37 cellular contexts compared by ENCODE assay signal in genomic region chr16:26770547-26770946, GRCh38.
DNase-seq lines count a peak whose midpoint lies in the region; ATAC-seq, FAIRE-seq and TF ChIP-seq lines count a peak whose summit lies in the region.
"Had no signal": no experiment of that assay in that cellular context is flagged by ENCODE, and none has a peak within 500 bp of the region (broad histone marks: within the 10 kb centered on the region; RNA-seq: fewer than 3 reads in every experiment).

No MANE protein-coding gene starts in this region.

- H3K4me2 ChIP-seq in K562 (ENCODE audit: insufficient read depth, low read length): no peak overlapping the region
- H3K4me2 ChIP-seq: A549; BLaER1; BLaER1 treated with 17β-estradiol and CSF1 and Interleukin-3, amounts not matched to agents 10 nM and 100 nM had no signal

- no peak for TF ChIP-seq RAD21 in K562 (CRISPR knock-in tag; conservative IDR thresholded peaks at IDR 0.05 in 1 of 2, IDR thresholded peaks at IDR 0.05 in 1 of 2)

- CTCF ChIA-PET in activated CD4-positive, alpha-beta T cell treated with anti-CD3 and anti-CD28 coated beads, Interleukin-2, amount 10 ng/mL, durations not matched to agents 7 days and 5 days (lab: Charles Lee): no interaction called here
- CTCF ChIA-PET in K562 (lab: Yijun Ruan, JAX; ENCODE audit: low intra/inter-chr PET ratio): no interaction called here

- H4K20me1 ChIP-seq in K562 (replicated peaks; ENCODE audit: control insufficient read depth, insufficient read depth, low read length): no peaks in the 10 kb centered on the region
- H4K20me1 ChIP-seq: BLaER1; BLaER1 treated with 17β-estradiol and CSF1 and Interleukin-3, amounts not matched to agents 10 nM and 100 nM had no signal

- FAIRE-seq in K562 (lab: Jason Lieb, UNC): no peak
- FAIRE-seq: A204.1, A549, D721Med had no signal

- no peaks in the 10 kb centered on the region for H3K36me3 Mint-ChIP-seq in T-helper 2 cell treated with Interferon-gamma antibody and Interleukin-4, amounts not matched to agents 5 μg/mL and 100 μg/mL, for 36 hours (ENCODE audit: low read depth)
- H3K36me3 Mint-ChIP-seq in activated CD4-positive, alpha-beta T cell treated with anti-CD3 and anti-CD28 coated beads, Interleukin-2, amount 10 ng/mL, durations not matched to agents 24 days and 14 days (ENCODE audit: low read depth): no peaks in the 10 kb centered on the region
- no peaks in the 10 kb centered on the region for H3K36me3 Mint-ChIP-seq in activated CD4-positive, alpha-beta T cell treated with anti-CD3 and anti-CD28 coated beads, Interleukin-2, amount 10 ng/mL, durations not matched to agents 7 days and 5 days (ENCODE audit: low read depth)
- no peaks in the 10 kb centered on the region for H3K36me3 Mint-ChIP-seq in activated T-helper 17 cell treated with anti-CD3 and anti-CD28 coated beads, Interleukin-2, amount 50 U/mL, for 72 hours (ENCODE audit: low read depth)
- H3K36me3 Mint-ChIP-seq: CD14-positive monocyte; CD4-positive, alpha-beta memory T cell; CD4-positive, CD25-positive, alpha-beta regulatory T cell; CD8-positive, alpha-beta memory T cell; CD8-positive, alpha-beta T cell had no signal

- TF ChIP-seq CTCF in K562 (IDR thresholded peaks at IDR 0.05 in 2 of 3, conservative IDR thresholded peaks at IDR 0.05 in 1 of 3; ENCODE audit: insufficient read depth in 2 of 3, low read depth in 1 of 3, low read length in 3 of 3): no peak

- no peaks in the 10 kb centered on the region for H3K79me2 ChIP-seq in K562 (ENCODE audit: control insufficient read depth, insufficient read depth, low read length)

- H3K9me3 ChIP-seq in K562 (replicated peaks; ENCODE audit: control insufficient read depth, insufficient read depth, low read depth, low read length): no peaks in the 10 kb centered on the region
- H3K9me3 ChIP-seq: A549, BE2C, BLaER1, Caco-2 had no signal

- no peaks in the 10 kb centered on the region for H3K4me1 Mint-ChIP-seq in T-helper 2 cell treated with Interferon-gamma antibody and Interleukin-4, amounts not matched to agents 5 μg/mL and 100 μg/mL, for 36 hours (ENCODE audit: low read depth)
- H3K4me1 Mint-ChIP-seq in activated CD4-positive, alpha-beta T cell treated with anti-CD3 and anti-CD28 coated beads, Interleukin-2, amount 10 ng/mL, durations not matched to agents 24 days and 14 days: peaks cover 20% of the 10 kb centered on the region
- peaks cover 3% of the 10 kb centered on the region for H3K4me1 Mint-ChIP-seq in activated CD4-positive, alpha-beta T cell treated with anti-CD3 and anti-CD28 coated beads, Interleukin-2, amount 10 ng/mL, durations not matched to agents 7 days and 5 days
- peaks cover 4% of the 10 kb centered on the region for H3K4me1 Mint-ChIP-seq in activated T-helper 17 cell treated with anti-CD3 and anti-CD28 coated beads, Interleukin-2, amount 50 U/mL, for 72 hours
- H3K4me1 Mint-ChIP-seq: B cell; CD14-positive monocyte; CD4-positive, alpha-beta memory T cell; CD4-positive, CD25-positive, alpha-beta regulatory T cell; CD8-positive, alpha-beta memory T cell had no signal

- in situ Hi-C loops in K562 (cut with MboI): no loop called here

- no peaks in the 10 kb centered on the region for H3K36me3 ChIP-seq in K562 (ENCODE audit: control insufficient read depth, insufficient read depth, low read length)
- H3K36me3 ChIP-seq: BE2C; BLaER1; BLaER1 treated with 17β-estradiol and CSF1 and Interleukin-3, amounts not matched to agents 10 nM and 100 nM had no signal

- H3K27me3 ChIP-seq in K562 (ENCODE audit: control insufficient read depth in 2 of 2, insufficient read depth in 2 of 2, low read length in 2 of 2): no peaks in the 10 kb centered on the region
- H3K27me3 ChIP-seq: BE2C; BLaER1; BLaER1 treated with 17β-estradiol and CSF1 and Interleukin-3, amounts not matched to agents 10 nM and 100 nM had no signal

- TF ChIP-seq EP300 in K562 (IDR thresholded peaks at IDR 0.05; ENCODE audit: low read length): no peak

- H3K9me1 ChIP-seq in K562 (ENCODE audit: control insufficient read depth, insufficient read depth, low read length): no peaks in the 10 kb centered on the region

- no peak for DNase-seq in T-helper 2 cell treated with Interferon-gamma antibody and Interleukin-4, amounts not matched to agents 5 μg/mL and 100 μg/mL, for 36 hours (ENCODE audit: low spot score)
- no peak for DNase-seq in T-helper 2 cell
- no peak for DNase-seq in activated CD4-positive, alpha-beta T cell treated with anti-CD3 and anti-CD28 coated beads, Interleukin-2, amount 10 ng/mL, durations not matched to agents 24 days and 14 days
- no peak for DNase-seq in activated CD4-positive, alpha-beta T cell treated with anti-CD3 and anti-CD28 coated beads, Interleukin-2, amount 10 ng/mL, durations not matched to agents 7 days and 5 days
- no peak for DNase-seq in K562 (ENCODE audit: extremely low read depth in 1 of 4, low spot score in 3 of 4)
- no peak for DNase-seq in erythroblast (lab: John Stamatoyannopoulos, UW)
- DNase-seq: 8988T; ACHN; AML-193; BE2C; C1 segment of cervical spinal cord; Caco-2; Calu3; CD4-positive, alpha-beta memory T cell; CD4-positive, alpha-beta T cell; CD4-positive, CD25-positive, alpha-beta regulatory T cell; CD8-positive, alpha-beta memory T cell; CD8-positive, alpha-beta T cell; COR-L47; DMS 273 treated with DMSO at 0.1 percent for 48 hours; DMS153; DMS53; DMS79; DMS79 treated with DMSO at 0.1 percent for 48 hours; DND-41; EL had no signal

- no peak for ATAC-seq in activated T-helper 17 cell treated with anti-CD3 and anti-CD28 coated beads, Interleukin-2, amount 50 U/mL, for 72 hours (replicated peaks)
- ATAC-seq in K562 (no peak), GM18873 (IDR thresholded peaks at IDR 0.05; ENCODE audit: low FRiP score, unreplicated experiment) (no peak)
- ATAC-seq: A549; CD8-positive, alpha-beta T cell had no signal

- no peaks in the 10 kb centered on the region for H3K4me1 ChIP-seq in K562 (replicated peaks in 1 of 2; ENCODE audit: control insufficient read depth in 2 of 2, insufficient read depth in 2 of 2, low read length in 2 of 2)
- H3K4me1 ChIP-seq: A549, BE2C, BLaER1, Caco-2 had no signal

- no peak overlapping the region for H3K9ac ChIP-seq in K562 (ENCODE audit: insufficient read depth in 1 of 2, low read depth in 2 of 2, low read length in 2 of 2)
- H3K9ac ChIP-seq: BLaER1; BLaER1 treated with 17β-estradiol and CSF1 and Interleukin-3, amounts not matched to agents 10 nM and 100 nM had no signal

- TF ChIP-seq POLR2A in K562 (conservative IDR thresholded peaks at IDR 0.05) (no peak), erythroblast (IDR thresholded peaks at IDR 0.05; ENCODE audit: low read length) (no peak)

- no peaks in the 10 kb centered on the region for H3K9me3 Mint-ChIP-seq in T-helper 2 cell treated with Interferon-gamma antibody and Interleukin-4, amounts not matched to agents 5 μg/mL and 100 μg/mL, for 36 hours
- H3K9me3 Mint-ChIP-seq in activated CD4-positive, alpha-beta T cell treated with anti-CD3 and anti-CD28 coated beads, Interleukin-2, amount 10 ng/mL, durations not matched to agents 24 days and 14 days: peaks cover 9% of the 10 kb centered on the region
- H3K9me3 Mint-ChIP-seq in activated CD4-positive, alpha-beta T cell treated with anti-CD3 and anti-CD28 coated beads, Interleukin-2, amount 10 ng/mL, durations not matched to agents 7 days and 5 days: peaks cover 3% of the 10 kb centered on the region
- H3K9me3 Mint-ChIP-seq in activated T-helper 17 cell treated with anti-CD3 and anti-CD28 coated beads, Interleukin-2, amount 50 U/mL, for 72 hours: peaks cover 4% of the 10 kb centered on the region
- H3K9me3 Mint-ChIP-seq: CD4-positive, alpha-beta T cell had no signal

- POLR2A ChIA-PET in activated CD4-positive, alpha-beta T cell treated with anti-CD3 and anti-CD28 coated beads, Interleukin-2, amount 10 ng/mL, durations not matched to agents 7 days and 5 days (lab: Charles Lee): no interaction called here
- POLR2A ChIA-PET in K562 (lab: Yijun Ruan, JAX): no interaction called here

- no peak overlapping the region for H3K4me3 Mint-ChIP-seq in T-helper 2 cell treated with Interferon-gamma antibody and Interleukin-4, amounts not matched to agents 5 μg/mL and 100 μg/mL, for 36 hours
- H3K4me3 Mint-ChIP-seq in activated CD4-positive, alpha-beta T cell treated with anti-CD3 and anti-CD28 coated beads, Interleukin-2, amount 10 ng/mL, durations not matched to agents 24 days and 14 days: no peak overlapping the region
- H3K4me3 Mint-ChIP-seq in activated CD4-positive, alpha-beta T cell treated with anti-CD3 and anti-CD28 coated beads, Interleukin-2, amount 10 ng/mL, durations not matched to agents 7 days and 5 days: no peak overlapping the region
- no peak overlapping the region for H3K4me3 Mint-ChIP-seq in activated T-helper 17 cell treated with anti-CD3 and anti-CD28 coated beads, Interleukin-2, amount 50 U/mL, for 72 hours
- H3K4me3 Mint-ChIP-seq: B cell; CD14-positive monocyte; CD4-positive, alpha-beta T cell; CD4-positive, CD25-positive, alpha-beta regulatory T cell; CD8-positive, alpha-beta memory T cell; CD8-positive, alpha-beta T cell had no signal

- no peak overlapping the region for H3K27ac ChIP-seq in K562 (ENCODE audit: extremely low read depth, low read depth, low read length)
- H3K27ac ChIP-seq: 22Rv1; A549; BLaER1; BLaER1 treated with 17β-estradiol and CSF1 and Interleukin-3, amounts not matched to agents 10 nM and 100 nM; C4-2B had no signal

- BruUV-seq in K562 (replicated peaks; lab: Mats Ljungman, UMichigan): no TSS peak

- H3K27me3 Mint-ChIP-seq in T-helper 2 cell treated with Interferon-gamma antibody and Interleukin-4, amounts not matched to agents 5 μg/mL and 100 μg/mL, for 36 hours (ENCODE audit: low read depth): peaks cover 5% of the 10 kb centered on the region
- H3K27me3 Mint-ChIP-seq in activated CD4-positive, alpha-beta T cell treated with anti-CD3 and anti-CD28 coated beads, Interleukin-2, amount 10 ng/mL, durations not matched to agents 24 days and 14 days: peaks cover 9% of the 10 kb centered on the region
- peaks cover 12% of the 10 kb centered on the region for H3K27me3 Mint-ChIP-seq in activated CD4-positive, alpha-beta T cell treated with anti-CD3 and anti-CD28 coated beads, Interleukin-2, amount 10 ng/mL, durations not matched to agents 7 days and 5 days
- peaks cover 29% of the 10 kb centered on the region for H3K27me3 Mint-ChIP-seq in activated T-helper 17 cell treated with anti-CD3 and anti-CD28 coated beads, Interleukin-2, amount 50 U/mL, for 72 hours

- H3K4me3 ChIP-seq in K562: no peak overlapping the region
- H3K4me3 ChIP-seq: A549; BLaER1; BLaER1 treated with 17β-estradiol and CSF1 and Interleukin-3, amounts not matched to agents 10 nM and 100 nM had no signal

- peak overlapping the region; percentile 5 for H3K27ac Mint-ChIP-seq in T-helper 2 cell treated with Interferon-gamma antibody and Interleukin-4, amounts not matched to agents 5 μg/mL and 100 μg/mL, for 36 hours
- peak overlapping the region; percentile 52 for H3K27ac Mint-ChIP-seq in activated CD4-positive, alpha-beta T cell treated with anti-CD3 and anti-CD28 coated beads, Interleukin-2, amount 10 ng/mL, durations not matched to agents 24 days and 14 days
- H3K27ac Mint-ChIP-seq in activated CD4-positive, alpha-beta T cell treated with anti-CD3 and anti-CD28 coated beads, Interleukin-2, amount 10 ng/mL, durations not matched to agents 7 days and 5 days: no peak overlapping the region
- H3K27ac Mint-ChIP-seq in activated T-helper 17 cell treated with anti-CD3 and anti-CD28 coated beads, Interleukin-2, amount 50 U/mL, for 72 hours: peak overlapping the region; percentile 16
- H3K27ac Mint-ChIP-seq: B cell; CD14-positive monocyte; CD4-positive, alpha-beta memory T cell; CD4-positive, alpha-beta T cell; CD4-positive, CD25-positive, alpha-beta regulatory T cell; CD8-positive, alpha-beta T cell had no signal

- intact Hi-C loops in activated CD4-positive, alpha-beta T cell treated with anti-CD3 and anti-CD28 coated beads, Interleukin-2, amount 10 ng/mL, durations not matched to agents 24 days and 14 days (cut with micrococcal nuclease): loop anchor here (10.0 kb wide), 1 partner anchor 96 kb away; no protein-coding TSS in a partner anchor
- intact Hi-C loops in K562 (cut with micrococcal nuclease): no loop called here

- H2AFZ ChIP-seq in K562 (ENCODE audit: low read depth, low read length): no peak overlapping the region
